13 cellular contexts compared by ENCODE assay signal in genomic region chr1:66160719-66161118, GRCh38.
DNase-seq lines count a peak whose midpoint lies in the region; ATAC-seq and TF ChIP-seq lines count a peak whose summit lies in the region.
"Had no signal": no experiment of that assay in that cellular context is flagged by ENCODE, and none has a peak within 500 bp of the region (broad histone marks: within the 10 kb centered on the region; RNA-seq: fewer than 3 reads in every experiment).

No MANE protein-coding gene starts in this region.

- H2AFZ ChIP-seq in SK-N-SH (ENCODE audit: low read depth): no peak overlapping the region
- H2AFZ ChIP-seq: GM23248 had no signal

- H3K4me3 ChIP-seq in SK-N-SH (ENCODE audit: low read depth in 2 of 2, low read length in 1 of 2) (no peak overlapping the region), dorsolateral prefrontal cortex (no peak overlapping the region), thyroid gland (replicated peaks in 1 of 3) (no peak overlapping the region)
- H3K4me3 ChIP-seq: BLaER1 treated with 17β-estradiol and CSF1 and Interleukin-3, amounts not matched to agents 10 nM and 100 nM; GM12878; GM23248; HAP-1 had no signal

- H3K27me3 ChIP-seq in SK-N-SH (ENCODE audit: insufficient read depth): no peaks in the 10 kb centered on the region
- no peaks in the 10 kb centered on the region for H3K27me3 ChIP-seq in dorsolateral prefrontal cortex
- no peaks in the 10 kb centered on the region for H3K27me3 ChIP-seq in thyroid gland
- H3K27me3 ChIP-seq: BLaER1 treated with 17β-estradiol and CSF1 and Interleukin-3, amounts not matched to agents 10 nM and 100 nM had no signal

- DNase-seq in NCI-H446 treated with DMSO at 0.1 percent for 48 hours (lab: John Stamatoyannopoulos, UW) (peak; percentile 3), NCI-H446 (lab: John Stamatoyannopoulos, UW) (no peak), SK-N-SH (peak; percentile 28), dorsolateral prefrontal cortex (no peak), thyroid gland (no peak)
- DNase-seq: Calu3; CD8-positive, alpha-beta T cell; DMS79 treated with DMSO at 0.1 percent for 48 hours; GM23248 had no signal

- TF ChIP-seq RAD21 in SK-N-SH (IDR thresholded peaks at IDR 0.05; ENCODE audit: low read length): no peak

- no peaks in the 10 kb centered on the region for H3K79me2 ChIP-seq in SK-N-SH (ENCODE audit: insufficient read depth)

- H3K9me3 ChIP-seq in SK-N-SH (no peaks in the 10 kb centered on the region), thyroid gland (no peaks in the 10 kb centered on the region)
- H3K9me3 ChIP-seq: BLaER1 treated with 17β-estradiol and CSF1 and Interleukin-3, amounts not matched to agents 10 nM and 100 nM; HAP-1 had no signal

- H3K4me2 ChIP-seq in SK-N-SH: no peak overlapping the region
- H3K4me2 ChIP-seq: BLaER1 treated with 17β-estradiol and CSF1 and Interleukin-3, amounts not matched to agents 10 nM and 100 nM had no signal

- H3F3A ChIP-seq in SK-N-SH (replicated peaks; ENCODE audit: insufficient read depth): no peaks in the 10 kb centered on the region

- POLR2A ChIA-PET in SK-N-SH (lab: Yijun Ruan, JAX): no interaction called here

- intact Hi-C loops in dorsolateral prefrontal cortex (cut with DNase I) (no loop called here), thyroid gland (cut with DNase I) (no loop called here)

- H3K4me1 ChIP-seq in SK-N-SH (ENCODE audit: control insufficient read depth in 1 of 2, insufficient read depth in 2 of 2, low read depth in 1 of 2, low read length in 1 of 2): peaks cover 0 to 7% of the 10 kb centered on the region in 2 experiments; a peak in 2 of 4 replicates
- no peaks in the 10 kb centered on the region for H3K4me1 ChIP-seq in thyroid gland
- H3K4me1 ChIP-seq: HAP-1 had no signal

- WGBS in SK-N-SH (ENCODE audit: low lambda C conversion rate): 79% methylated on average over 1 of the region's 1 CpG
- WGBS in thyroid gland, 2 donors: 83 to 93% methylated on average over 1 of the region's 1 CpG

- CTCF ChIA-PET in SK-N-SH (lab: Yijun Ruan, JAX): no interaction called here

- peak in 1 of 2 experiments; percentile 72; a peak in 2 of 4 replicates for TF ChIP-seq EP300 in SK-N-SH (IDR thresholded peaks at IDR 0.05; ENCODE audit: borderline replicate concordance in 1 of 2, low read depth in 1 of 2, low read length in 1 of 2)

- no peak for ATAC-seq in HG02642 (IDR thresholded peaks at IDR 0.05; ENCODE audit: poor library complexity, unreplicated experiment)
- ATAC-seq: CD8-positive, alpha-beta T cell; GM12878 had no signal

- no peaks in the 10 kb centered on the region for H3K36me3 ChIP-seq in SK-N-SH (replicated peaks in 1 of 2; ENCODE audit: control insufficient read depth in 1 of 2, insufficient read depth in 2 of 2, low read length in 1 of 2)
- no peaks in the 10 kb centered on the region for H3K36me3 ChIP-seq in thyroid gland
- H3K36me3 ChIP-seq: BLaER1 treated with 17β-estradiol and CSF1 and Interleukin-3, amounts not matched to agents 10 nM and 100 nM; HAP-1 had no signal

- no peaks in the 10 kb centered on the region for H3K9me2 ChIP-seq in SK-N-SH

- no peak for TF ChIP-seq CTCF in SK-N-SH (IDR thresholded peaks at IDR 0.05)
- TF ChIP-seq CTCF in dorsolateral prefrontal cortex (IDR thresholded peaks at IDR 0.05 in 54 of 56, conservative IDR thresholded peaks at IDR 0.05 in 2 of 56; ENCODE audit: low read depth in 1 of 56, partially characterized antibody in 56 of 56): no peak
- TF ChIP-seq CTCF in thyroid gland (IDR thresholded peaks at IDR 0.05): no peak

- peak overlapping the region in 1 of 2 experiments; percentile 66; a peak in 2 of 4 replicates for H3K27ac ChIP-seq in SK-N-SH (ENCODE audit: low read depth in 2 of 2, low read length in 1 of 2)
- H3K27ac ChIP-seq in dorsolateral prefrontal cortex: peak overlapping the region in 50 of 59 donors; percentile 3 to 97 (median 62)
- H3K27ac ChIP-seq in thyroid gland: no peak overlapping the region
- H3K27ac ChIP-seq: BLaER1 treated with 17β-estradiol and CSF1 and Interleukin-3, amounts not matched to agents 10 nM and 100 nM; GM23248 had no signal

- H4K20me1 ChIP-seq in SK-N-SH (ENCODE audit: insufficient read depth): no peaks in the 10 kb centered on the region
- H4K20me1 ChIP-seq: BLaER1 treated with 17β-estradiol and CSF1 and Interleukin-3, amounts not matched to agents 10 nM and 100 nM had no signal

- no peak for TF ChIP-seq POLR2A in thyroid gland (IDR thresholded peaks at IDR 0.05)

- no peak overlapping the region for H3K9ac ChIP-seq in SK-N-SH
- H3K9ac ChIP-seq: BLaER1 treated with 17β-estradiol and CSF1 and Interleukin-3, amounts not matched to agents 10 nM and 100 nM; GM23248 had no signal

TF ChIP-seq in SK-N-SH, 30 proteins besides CTCF, POLR2A, EP300 and RAD21:
- TF ChIP-seq TCF12 (IDR thresholded peaks at IDR 0.05): peak; percentile 19; the same call in 1 of the 2 replicates
- no peak for TF ChIP-seq GABPA (IDR thresholded peaks at IDR 0.05; ENCODE audit: low read depth)
- TF ChIP-seq RCOR1 (IDR thresholded peaks at IDR 0.05; ENCODE audit: low read length): peak; percentile 49; the same call in 1 of the 2 replicates
- peak; percentile 29 for TF ChIP-seq GATA2 (CRISPR knock-in tag; IDR thresholded peaks at IDR 0.05)

Comparison
In these comparisons a context has a peak if more than half of its experiments do, and no peak if none do; other contexts are left out.
1. DNase-seq: peak in NCI-H446 treated with DMSO at 0.1 percent for 48 hours (single experiment) and SK-N-SH (single experiment); none in NCI-H446 (0 of 2), dorsolateral prefrontal cortex (0 of 10) and thyroid gland (0 of 2).
2. H3K27ac ChIP-seq: peak in dorsolateral prefrontal cortex (50 of 59); none in thyroid gland (0 of 3).